Comparison of ENCODE assay signal across 18 cellular contexts in genomic region chr12:75439930-75440329, GRCh38. TPM values are rescaled to one million over a fixed set of nuclear protein-coding genes. Genes with fewer than 3 reads are reported as not detected.
DNase-seq lines count a peak whose midpoint lies in the region; ATAC-seq and TF ChIP-seq lines count a peak whose summit lies in the region.
"Had no signal": no experiment of that assay in that cellular context is flagged by ENCODE, and none has a peak within 500 bp of the region (broad histone marks: within the 10 kb centered on the region; RNA-seq: fewer than 3 reads in every experiment).

No MANE protein-coding gene starts in this region.

- peaks cover 5% of the 10 kb centered on the region for H3K4me1 ChIP-seq in mucosa of descending colon (ENCODE audit: low read depth)
- H3K4me1 ChIP-seq: BE2C had no signal

- TF ChIP-seq CTCF in AG10803 (conservative IDR thresholded peaks at IDR 0.05; ENCODE audit: low read length) (no peak), fibroblast of mammary gland (conservative IDR thresholded peaks at IDR 0.05; ENCODE audit: control insufficient read depth, insufficient read depth, low read depth, low read length) (no peak), mucosa of descending colon (IDR thresholded peaks at IDR 0.05) (no peak)

- DNase-seq in AG10803 (ENCODE audit: low read depth) (peak; percentile 17), HCEC 1CT (peak; percentile 37), fibroblast of mammary gland (ENCODE audit: low read depth) (peak; percentile 45), GOT3 (lab: John Stamatoyannopoulos, UW) (no peak), mucosa of descending colon (no peak)
- DNase-seq in activated CD8-positive, alpha-beta memory T cell treated with anti-CD3 and anti-CD28 coated beads for 24 hours: no peak
- DNase-seq in stimulated activated CD8-positive, alpha-beta memory T cell treated with anti-CD3 and anti-CD28 coated beads, Interleukin-4, amount 100 ng/mL, for 48 hours: no peak
- DNase-seq: AML-193; BE2C; CD4-positive, alpha-beta T cell; CD8-positive, alpha-beta memory T cell; DMS 273 treated with DMSO at 0.1 percent for 48 hours; DMS79; EL; GF-D8; H9 had no signal

- H3K9me3 ChIP-seq in mucosa of descending colon: peaks cover 2% of the 10 kb centered on the region
- H3K9me3 ChIP-seq: BE2C had no signal

- H3K4me3 ChIP-seq in AG10803 (ENCODE audit: low read length) (no peak overlapping the region), fibroblast of mammary gland (ENCODE audit: control insufficient read depth, low read depth, low read length) (no peak overlapping the region), mucosa of descending colon (no peak overlapping the region)
- H3K4me3 ChIP-seq: BLaER1 treated with 17β-estradiol and CSF1 and Interleukin-3, amounts not matched to agents 10 nM and 100 nM had no signal

- no peaks in the 10 kb centered on the region for H3K36me3 ChIP-seq in mucosa of descending colon (ENCODE audit: low read depth)
- H3K36me3 ChIP-seq: BE2C; BLaER1 treated with 17β-estradiol and CSF1 and Interleukin-3, amounts not matched to agents 10 nM and 100 nM had no signal

- ATAC-seq in SK-N-SH treated with all-trans-retinoic acid at 6 μM for 48 hours (peak; percentile 80), mucosa of descending colon (no peak)

- intact Hi-C loops in mucosa of descending colon (cut with DNase I, micrococcal nuclease): no loop called here

TF ChIP-seq in SK-N-SH treated with all-trans-retinoic acid at 6 μM for 48 hours, 23 proteins besides CTCF, POLR2A, EP300 and RAD21:
- TF ChIP-seq ZNF8 (CRISPR knock-in tag; IDR thresholded peaks at IDR 0.05) (no peak), ISL1 (CRISPR knock-in tag; IDR thresholded peaks at IDR 0.05) (peak; percentile 34; the same call in 1 of the 2 replicates)
TF ChIP-seq in SK-N-SH treated with all-trans-retinoic acid at 6 μM for 48 hours: peak in this region for 1.

RNA-seq across cellular contexts. Expression of gene GLIPR1, which starts 40.6 kb away (rescaled TPM):
- 10 to 100 TPM in 2 of 3 donors, 1 to 10 TPM in 1; 3.8 to 20.1 (median 10.1) TPM for total RNA-seq in mucosa of descending colon

RNA-seq across cellular contexts. Expression of gene GLIPR1L2, which starts 49.0 kb away (rescaled TPM):
- under 1 TPM in 2 of 3 donors, not detected in 1; 0.52 to 0.98 TPM for total RNA-seq in mucosa of descending colon
- total RNA-seq: CD8-positive, alpha-beta memory T cell had no signal

Comparison
In these comparisons a context has a peak if more than half of its experiments do, and no peak if none do; other contexts are left out.
1. DNase-seq: peak in AG10803 (single experiment), HCEC 1CT (single experiment) and fibroblast of mammary gland (single experiment); none in activated CD8-positive, alpha-beta memory T cell treated with anti-CD3 and anti-CD28 coated beads for 24 hours (single experiment), GOT3 (single experiment), stimulated activated CD8-positive, alpha-beta memory T cell treated with anti-CD3 and anti-CD28 coated beads, Interleukin-4, amount 100 ng/mL, for 48 hours (single experiment) and mucosa of descending colon (0 of 3).